Comparison of ENCODE assay signal across 17 cellular contexts in genomic region chr20:48634641-48635040, GRCh38.
"Had no signal": no experiment of that assay in that cellular context is flagged by ENCODE, and none has a peak within 500 bp of the region (broad histone marks: within the 10 kb centered on the region; RNA-seq: fewer than 3 reads in every experiment).

No MANE protein-coding gene starts in this region.

- H3K27ac Mint-ChIP-seq: nephron, WTC11 had no signal

- ATAC-seq: left lobe of liver; psoas muscle; right lobe of liver; stimulated activated naive CD8-positive, alpha-beta T cell treated with anti-CD3 and anti-CD28 coated beads, Interleukin-15, Interleukin-2, amounts not matched to agents 100 U/mL and 50 U/mL, for 24 hours; WTC11 had no signal

- H3K27ac ChIP-seq: esophagus squamous epithelium, psoas muscle, right lobe of liver had no signal

- H3K4me3 Mint-ChIP-seq: activated CD4-positive, alpha-beta T cell treated with anti-CD3 and anti-CD28 coated beads, Interleukin-2, amount 10 ng/mL, durations not matched to agents 24 days and 14 days; brain; nephron; T-helper 1 cell treated with Interleukin-12 subunit alpha and Interleukin-12 subunit beta and Interleukin-4 antibody, amounts not matched to agents 30 μg/mL and 1 μg/mL, for 36 hours; WTC11 had no signal

- H3K9me3 ChIP-seq: esophagus squamous epithelium, psoas muscle, right lobe of liver had no signal

- H3K27me3 Mint-ChIP-seq: activated CD4-positive, alpha-beta T cell treated with anti-CD3 and anti-CD28 coated beads, Interleukin-2, amount 10 ng/mL, durations not matched to agents 24 days and 14 days; brain had no signal

- DNase-seq: activated CD4-positive, alpha-beta T cell treated with anti-CD3 and anti-CD28 coated beads, Interleukin-2, amount 10 ng/mL, durations not matched to agents 24 days and 14 days; amniotic stem cell; cerebellar nuclear complex; dorsolateral prefrontal cortex; esophagus squamous epithelium; foreskin fibroblast; glutamatergic neuron; occipital lobe; stimulated activated CD4-positive, alpha-beta T cell treated with anti-CD3 and anti-CD28 coated beads, Interleukin-2, amount 100 ng/mL, for 24 hours; stimulated activated naive CD8-positive, alpha-beta T cell treated with anti-CD3 and anti-CD28 coated beads, Interleukin-15, Interleukin-2, amounts not matched to agents 100 U/mL and 50 U/mL, for 24 hours had no signal

- H3K36me3 Mint-ChIP-seq: WTC11 had no signal

- H3K9me3 Mint-ChIP-seq: activated CD4-positive, alpha-beta T cell treated with anti-CD3 and anti-CD28 coated beads, Interleukin-2, amount 10 ng/mL, durations not matched to agents 24 days and 14 days; nephron; T-helper 1 cell treated with Interleukin-12 subunit alpha and Interleukin-12 subunit beta and Interleukin-4 antibody, amounts not matched to agents 30 μg/mL and 1 μg/mL, for 36 hours; WTC11 had no signal

- H3K4me3 ChIP-seq: dorsolateral prefrontal cortex, esophagus squamous epithelium, psoas muscle, right lobe of liver had no signal
